Comparison of ENCODE assay signal across 1 cellular context in genomic region chr11:83007909-83008580, GRCh38.
TF ChIP-seq lines count a peak whose summit lies in the region.

No MANE protein-coding gene starts in this region.

TF ChIP-seq in K562, 482 proteins besides CTCF, POLR2A, EP300 and RAD21 (continued from another document and continues in another):
- TF ChIP-seq NR0B1 (IDR thresholded peaks at IDR 0.05; ENCODE audit: partially characterized antibody): no peak
- no peak for TF ChIP-seq MED1 (CRISPR knock-in tag; IDR thresholded peaks at IDR 0.05; ENCODE audit: borderline replicate concordance)
- TF ChIP-seq SREBF2 (CRISPR knock-in tag; IDR thresholded peaks at IDR 0.05): no peak
- TF ChIP-seq ARID3A (IDR thresholded peaks at IDR 0.05; ENCODE audit: borderline replicate concordance, low read depth, low read length): 0 out of 2 replicates have a peak, but pooled peaks have one; percentile 37
- no peak for TF ChIP-seq PTBP1 (IDR thresholded peaks at IDR 0.05; ENCODE audit: low read depth, low read length)
- TF ChIP-seq TEAD1 (CRISPR knock-in tag; IDR thresholded peaks at IDR 0.05): no peak
- no peak for TF ChIP-seq THRB (CRISPR knock-in tag; conservative IDR thresholded peaks at IDR 0.05)
- TF ChIP-seq E2F8 (IDR thresholded peaks at IDR 0.05; ENCODE audit: low read depth, partially characterized antibody): peak; percentile 33
- no peak for TF ChIP-seq ZNF57 (CRISPR knock-in tag; IDR thresholded peaks at IDR 0.05)
- TF ChIP-seq HINFP (tag; conservative IDR thresholded peaks at IDR 0.05; ENCODE audit: low read depth): no peak
- no peak for TF ChIP-seq POU5F1 (IDR thresholded peaks at IDR 0.05; ENCODE audit: borderline replicate concordance, low read depth, low read length, partially characterized antibody)
- no peak for TF ChIP-seq CHD1 (IDR thresholded peaks at IDR 0.05; ENCODE audit: low read length)
- no peak for TF ChIP-seq SRF (CRISPR knock-in tag; IDR thresholded peaks at IDR 0.05)
- TF ChIP-seq HDGF (IDR thresholded peaks at IDR 0.05): no peak
- TF ChIP-seq ZNF354B (CRISPR knock-in tag; IDR thresholded peaks at IDR 0.05): no peak
- TF ChIP-seq PRMT5 (CRISPR knock-in tag; IDR thresholded peaks at IDR 0.05): no peak
- no peak for TF ChIP-seq ELF4 (CRISPR knock-in tag; IDR thresholded peaks at IDR 0.05)
- TF ChIP-seq ZNF444 (CRISPR knock-in tag; IDR thresholded peaks at IDR 0.05): no peak
- TF ChIP-seq ZBTB26 (CRISPR knock-in tag; IDR thresholded peaks at IDR 0.05): no peak
- no peak for TF ChIP-seq SETDB1 (IDR thresholded peaks at IDR 0.05; ENCODE audit: low read length)
- no peak for TF ChIP-seq ZNF76 (CRISPR knock-in tag; IDR thresholded peaks at IDR 0.05; ENCODE audit: borderline replicate concordance)
- TF ChIP-seq USF2 (CRISPR knock-in tag; IDR thresholded peaks at IDR 0.05): no peak
- TF ChIP-seq HMGXB4 (CRISPR knock-in tag; IDR thresholded peaks at IDR 0.05): no peak
- TF ChIP-seq CBX3 (IDR thresholded peaks at IDR 0.05; ENCODE audit: borderline replicate concordance in 1 of 2, low read length in 2 of 2): peak in 1 of 2 experiments; percentile 59; a peak in 2 of 3 replicates
- TF ChIP-seq NCOA2 (IDR thresholded peaks at IDR 0.05; ENCODE audit: partially characterized antibody in 2 of 2): peak in 1 of 2 experiments; percentile 73
- no peak for TF ChIP-seq ZNF232 (CRISPR knock-in tag; IDR thresholded peaks at IDR 0.05)
- no peak for TF ChIP-seq POLR2B (IDR thresholded peaks at IDR 0.05; ENCODE audit: low read depth, partially characterized antibody)
- TF ChIP-seq SREBF1 (IDR thresholded peaks at IDR 0.05; ENCODE audit: borderline replicate concordance, low read depth, low read length): no peak
- peak; percentile 88 for TF ChIP-seq ESRRA (IDR thresholded peaks at IDR 0.05; ENCODE audit: borderline replicate concordance, low read depth)
- TF ChIP-seq GTF2E2 (tag; IDR thresholded peaks at IDR 0.05): no peak
- TF ChIP-seq STAT6 (CRISPR knock-in tag; IDR thresholded peaks at IDR 0.05): no peak
- TF ChIP-seq ZNF551 (CRISPR knock-in tag; IDR thresholded peaks at IDR 0.05): no peak
- TF ChIP-seq CBFA2T2 (conservative IDR thresholded peaks at IDR 0.05): peak; percentile 93
- TF ChIP-seq ATF4 (CRISPR knock-in tag; IDR thresholded peaks at IDR 0.05): no peak
- TF ChIP-seq BACH1 (tag; IDR thresholded peaks at IDR 0.05): no peak
- no peak for TF ChIP-seq ZNF512 (tag; IDR thresholded peaks at IDR 0.05)
- TF ChIP-seq PRPF4 (IDR thresholded peaks at IDR 0.05; ENCODE audit: insufficient read depth, low read depth, low read length, poor library complexity, severe bottlenecking): no peak
- no peak for TF ChIP-seq PHB2 (IDR thresholded peaks at IDR 0.05; ENCODE audit: low read depth)
- peak in 1 of 2 experiments; percentile 32 for TF ChIP-seq E2F6 (IDR thresholded peaks at IDR 0.05; ENCODE audit: borderline replicate concordance in 1 of 2, extremely low read depth in 1 of 2, insufficient read depth in 1 of 2, insufficient read length in 1 of 2, low read depth in 1 of 2, low read length in 1 of 2, poor library complexity in 1 of 2, severe bottlenecking in 1 of 2)
- TF ChIP-seq ZNF41 (CRISPR knock-in tag; conservative IDR thresholded peaks at IDR 0.05): no peak
- TF ChIP-seq SUPT5H (IDR thresholded peaks at IDR 0.05): no peak
- no peak for TF ChIP-seq SNIP1 (IDR thresholded peaks at IDR 0.05; ENCODE audit: low read depth)
- no peak for TF ChIP-seq POLR2H (tag; IDR thresholded peaks at IDR 0.05; ENCODE audit: low read depth)
- no peak for TF ChIP-seq SNAPC5 (CRISPR knock-in tag; IDR thresholded peaks at IDR 0.05)
